In genomic region chr3:161272524-161272923, GRCh38 we compare ENCODE assay signal across 33 cellular contexts.
"Had no signal": no experiment of that assay in that cellular context is flagged by ENCODE, and none has a peak within 500 bp of the region (broad histone marks: within the 10 kb centered on the region; RNA-seq: fewer than 3 reads in every experiment).

No MANE protein-coding gene starts in this region.

- H3K79me2 ChIP-seq: parathyroid adenoma had no signal

- H2AFZ ChIP-seq: parathyroid adenoma had no signal

- H3K27ac ChIP-seq: neutrophil, ovary, parathyroid adenoma, psoas muscle, skin epidermis, spleen, suprapubic skin, testis, tibial nerve, upper lobe of left lung, vagina had no signal

- H3K4me1 Mint-ChIP-seq: nephron progenitor cell; neural crest cell; stimulated activated memory B cell treated with anti-CD40 and anti-IgM and Interleukin-4, amounts not matched to agents 10 μg/mL and 1 μg/mL and 100 μg/mL, for 72 hours; stimulated activated naive CD8-positive, alpha-beta T cell treated with anti-CD3 and anti-CD28 coated beads, Interleukin-15, amount 100 ng/mL, for 72 hours had no signal

- H3K27me3 ChIP-seq: neutrophil, ovary, spleen, suprapubic skin, testis, tibial nerve, upper lobe of left lung, vagina had no signal

- H3K27me3 Mint-ChIP-seq: naive thymus-derived CD8-positive, alpha-beta T cell; natural killer cell treated with Interleukin-12 subunit alpha and Interleukin-12 subunit beta and Interleukin-15 and Interleukin-18, amount 100 ng/mL, for 72 hours; stimulated activated memory B cell treated with anti-CD40 and anti-IgM and Interleukin-4, amounts not matched to agents 10 μg/mL and 1 μg/mL and 100 μg/mL, for 72 hours; stimulated activated naive CD8-positive, alpha-beta T cell treated with anti-CD3 and anti-CD28 coated beads, Interleukin-15, amount 100 ng/mL, for 72 hours had no signal

- H3K4me3 ChIP-seq: ovary, psoas muscle, skin epidermis, smooth muscle cell, spleen, suprapubic skin, testis, tibial nerve, upper lobe of left lung, vagina had no signal

- H3K9ac ChIP-seq: parathyroid adenoma had no signal

- H3K27ac Mint-ChIP-seq: naive thymus-derived CD8-positive, alpha-beta T cell; natural killer cell treated with Interleukin-12 subunit alpha and Interleukin-12 subunit beta and Interleukin-15 and Interleukin-18, amount 100 ng/mL, for 72 hours; nephron progenitor cell; progenitor cell of endocrine pancreas; stimulated activated memory B cell treated with anti-CD40 and anti-IgM and Interleukin-4, amounts not matched to agents 10 μg/mL and 1 μg/mL and 100 μg/mL, for 72 hours; stimulated activated naive CD8-positive, alpha-beta T cell treated with anti-CD3 and anti-CD28 coated beads, Interleukin-15, amount 100 ng/mL, for 72 hours had no signal

- FAIRE-seq: urothelium cell line had no signal

- DNase-seq: naive thymus-derived CD8-positive, alpha-beta T cell; nephron progenitor cell; nucleus accumbens; ovary; posterior cingulate gyrus; psoas muscle; right cardiac atrium; spleen; stimulated activated CD4-positive, alpha-beta T cell treated with anti-CD3 and anti-CD28 coated beads, Interleukin-12 subunit alpha, Interleukin-12 subunit beta, amount 100 ng/mL, for 4 hours; stimulated activated CD4-positive, alpha-beta T cell treated with anti-CD3 and anti-CD28 coated beads, Interleukin-1b, Interleukin-23, amount 100 ng/mL, for 48 hours; stimulated activated CD4-positive, alpha-beta T cell treated with anti-CD3 and anti-CD28 coated beads, Interleukin-4, amount 100 ng/mL, for 1 hour; stimulated activated CD4-positive, alpha-beta T cell treated with anti-CD3 and anti-CD28 coated beads, Interleukin-4, amount 100 ng/mL, for 4 hours; stimulated activated CD8-positive, alpha-beta memory T cell treated with anti-CD3 and anti-CD28 coated beads, Interleukin-4, amount 100 ng/mL, for 48 hours; stimulated activated naive CD4-positive, alpha-beta T cell; stimulated activated naive CD8-positive, alpha-beta T cell treated with anti-CD3 and anti-CD28 coated beads, Interleukin-15, amount 100 ng/mL, for 72 hours; stimulated activated naive CD8-positive, alpha-beta T cell treated with anti-CD3 and anti-CD28 coated beads, Interleukin-15, Interleukin-2, amounts not matched to agents 100 U/mL and 50 U/mL, for 24 hours; substantia nigra; testis; trophoblast cell; upper lobe of left lung had no signal

- ATAC-seq: naive thymus-derived CD8-positive, alpha-beta T cell; natural killer cell treated with Interleukin-12 subunit alpha and Interleukin-12 subunit beta and Interleukin-15 and Interleukin-18, amount 100 ng/mL, for 72 hours; psoas muscle; right cardiac atrium; sciatic nerve; stimulated activated memory B cell treated with anti-CD40 and anti-IgM and Interleukin-4, amounts not matched to agents 10 μg/mL and 1 μg/mL and 100 μg/mL, for 72 hours; stimulated activated naive CD8-positive, alpha-beta T cell treated with anti-CD3 and anti-CD28 coated beads, Interleukin-15, amount 100 ng/mL, for 72 hours; stimulated activated naive CD8-positive, alpha-beta T cell treated with anti-CD3 and anti-CD28 coated beads, Interleukin-15, Interleukin-2, amounts not matched to agents 100 U/mL and 50 U/mL, for 24 hours had no signal

- H3K4me2 ChIP-seq: smooth muscle cell had no signal

- H3K36me3 ChIP-seq: neutrophil, ovary, suprapubic skin, upper lobe of left lung, vagina had no signal

- H3K9me3 Mint-ChIP-seq: natural killer cell treated with Interleukin-12 subunit alpha and Interleukin-12 subunit beta and Interleukin-15 and Interleukin-18, amount 100 ng/mL, for 72 hours; stimulated activated memory B cell treated with anti-CD40 and anti-IgM and Interleukin-4, amounts not matched to agents 10 μg/mL and 1 μg/mL and 100 μg/mL, for 72 hours had no signal

- H3K4me3 Mint-ChIP-seq: naive thymus-derived CD8-positive, alpha-beta T cell; natural killer cell treated with Interleukin-12 subunit alpha and Interleukin-12 subunit beta and Interleukin-15 and Interleukin-18, amount 100 ng/mL, for 72 hours; nephron progenitor cell; neural crest cell; stimulated activated memory B cell treated with anti-CD40 and anti-IgM and Interleukin-4, amounts not matched to agents 10 μg/mL and 1 μg/mL and 100 μg/mL, for 72 hours; stimulated activated naive CD8-positive, alpha-beta T cell treated with anti-CD3 and anti-CD28 coated beads, Interleukin-15, amount 100 ng/mL, for 72 hours had no signal

- H3K4me1 ChIP-seq: parathyroid adenoma, psoas muscle, spleen, testis, tibial nerve, upper lobe of left lung, vagina had no signal

- H3K9me3 ChIP-seq: neutrophil, ovary, psoas muscle, suprapubic skin, testis, vagina had no signal
